Comparison of ENCODE assay signal across 1 cellular context in the genomic region with DNA sequence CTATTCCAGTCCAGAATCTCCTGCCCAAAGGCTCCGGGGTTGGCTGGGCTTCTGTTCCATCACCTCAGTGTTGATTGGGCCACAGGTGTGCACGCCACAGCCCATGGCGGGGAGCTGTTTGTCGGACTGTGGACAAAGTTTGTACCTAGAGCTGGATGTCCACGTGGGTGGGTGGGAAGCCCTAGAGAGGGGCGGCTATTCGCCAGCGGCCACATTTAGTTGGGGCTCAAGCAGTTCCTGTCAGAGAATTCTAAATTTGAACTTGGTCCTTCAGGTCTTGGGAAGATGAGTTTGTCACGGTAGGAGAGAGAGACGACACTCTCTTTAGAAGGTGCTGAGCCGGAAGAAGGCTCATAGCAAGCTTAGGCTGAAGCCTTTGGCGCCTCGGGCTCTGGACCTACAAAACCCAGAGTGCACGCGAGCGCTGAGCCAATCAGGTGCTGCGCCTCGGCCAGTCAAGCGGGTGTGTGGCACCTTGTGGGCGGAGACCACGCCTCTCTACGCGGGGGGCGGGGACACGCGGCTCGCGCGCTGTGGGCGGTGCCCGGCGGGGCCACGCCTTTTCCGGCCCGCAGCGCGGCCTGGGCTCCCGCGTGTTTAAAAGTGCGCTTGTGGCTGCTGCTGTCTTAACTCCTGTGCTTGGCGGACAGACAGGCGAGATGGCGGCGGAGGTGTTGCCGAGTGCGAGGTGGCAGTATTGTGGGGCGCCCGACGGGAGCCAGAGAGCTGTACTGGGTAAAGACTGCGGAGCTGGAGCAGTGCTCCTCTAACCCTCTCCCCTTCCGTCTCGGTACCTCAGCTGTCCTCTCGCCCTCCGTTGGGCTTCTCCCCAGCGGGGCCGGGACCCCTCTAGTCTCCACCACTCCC.
TF ChIP-seq lines count a peak whose summit lies in the region.

A gene with protein sequence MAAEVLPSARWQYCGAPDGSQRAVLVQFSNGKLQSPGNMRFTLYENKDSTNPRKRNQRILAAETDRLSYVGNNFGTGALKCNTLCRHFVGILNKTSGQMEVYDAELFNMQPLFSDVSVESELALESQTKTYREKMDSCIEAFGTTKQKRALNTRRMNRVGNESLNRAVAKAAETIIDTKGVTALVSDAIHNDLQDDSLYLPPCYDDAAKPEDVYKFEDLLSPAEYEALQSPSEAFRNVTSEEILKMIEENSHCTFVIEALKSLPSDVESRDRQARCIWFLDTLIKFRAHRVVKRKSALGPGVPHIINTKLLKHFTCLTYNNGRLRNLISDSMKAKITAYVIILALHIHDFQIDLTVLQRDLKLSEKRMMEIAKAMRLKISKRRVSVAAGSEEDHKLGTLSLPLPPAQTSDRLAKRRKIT (plus strand): TSS at position 560 of the 867 bp plus-strand sequence. CDS start 100 bp downstream, at position 660.

TF ChIP-seq in WTC11, 78 proteins besides CTCF, POLR2A, EP300 and RAD21 (continued from another document and continues in another):
- TF ChIP-seq, protein P1, sequence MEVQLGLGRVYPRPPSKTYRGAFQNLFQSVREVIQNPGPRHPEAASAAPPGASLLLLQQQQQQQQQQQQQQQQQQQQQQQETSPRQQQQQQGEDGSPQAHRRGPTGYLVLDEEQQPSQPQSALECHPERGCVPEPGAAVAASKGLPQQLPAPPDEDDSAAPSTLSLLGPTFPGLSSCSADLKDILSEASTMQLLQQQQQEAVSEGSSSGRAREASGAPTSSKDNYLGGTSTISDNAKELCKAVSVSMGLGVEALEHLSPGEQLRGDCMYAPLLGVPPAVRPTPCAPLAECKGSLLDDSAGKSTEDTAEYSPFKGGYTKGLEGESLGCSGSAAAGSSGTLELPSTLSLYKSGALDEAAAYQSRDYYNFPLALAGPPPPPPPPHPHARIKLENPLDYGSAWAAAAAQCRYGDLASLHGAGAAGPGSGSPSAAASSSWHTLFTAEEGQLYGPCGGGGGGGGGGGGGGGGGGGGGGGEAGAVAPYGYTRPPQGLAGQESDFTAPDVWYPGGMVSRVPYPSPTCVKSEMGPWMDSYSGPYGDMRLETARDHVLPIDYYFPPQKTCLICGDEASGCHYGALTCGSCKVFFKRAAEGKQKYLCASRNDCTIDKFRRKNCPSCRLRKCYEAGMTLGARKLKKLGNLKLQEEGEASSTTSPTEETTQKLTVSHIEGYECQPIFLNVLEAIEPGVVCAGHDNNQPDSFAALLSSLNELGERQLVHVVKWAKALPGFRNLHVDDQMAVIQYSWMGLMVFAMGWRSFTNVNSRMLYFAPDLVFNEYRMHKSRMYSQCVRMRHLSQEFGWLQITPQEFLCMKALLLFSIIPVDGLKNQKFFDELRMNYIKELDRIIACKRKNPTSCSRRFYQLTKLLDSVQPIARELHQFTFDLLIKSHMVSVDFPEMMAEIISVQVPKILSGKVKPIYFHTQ (CRISPR knock-in tag; IDR thresholded peaks at IDR 0.05), result no peak
- TF ChIP-seq KAT7 (CRISPR knock-in tag; IDR thresholded peaks at IDR 0.05; ENCODE audit: borderline replicate concordance), result no peak
- 0 out of 2 replicates have a peak, but pooled peaks have one; percentile 9 for TF ChIP-seq ZBTB21 (CRISPR knock-in tag; IDR thresholded peaks at IDR 0.05; ENCODE audit: borderline replicate concordance)
- TF ChIP-seq JUN (CRISPR knock-in tag; IDR thresholded peaks at IDR 0.05), result no peak
- TF ChIP-seq, protein P2, sequence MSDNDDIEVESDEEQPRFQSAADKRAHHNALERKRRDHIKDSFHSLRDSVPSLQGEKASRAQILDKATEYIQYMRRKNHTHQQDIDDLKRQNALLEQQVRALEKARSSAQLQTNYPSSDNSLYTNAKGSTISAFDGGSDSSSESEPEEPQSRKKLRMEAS (CRISPR knock-in tag; IDR thresholded peaks at IDR 0.05), result peak; percentile 91
- no peak for TF ChIP-seq ZNF423 (CRISPR knock-in tag; IDR thresholded peaks at IDR 0.05)
- TF ChIP-seq ELF4 (CRISPR knock-in tag; IDR thresholded peaks at IDR 0.05; ENCODE audit: low read depth), result no peak
- TF ChIP-seq, protein P3, sequence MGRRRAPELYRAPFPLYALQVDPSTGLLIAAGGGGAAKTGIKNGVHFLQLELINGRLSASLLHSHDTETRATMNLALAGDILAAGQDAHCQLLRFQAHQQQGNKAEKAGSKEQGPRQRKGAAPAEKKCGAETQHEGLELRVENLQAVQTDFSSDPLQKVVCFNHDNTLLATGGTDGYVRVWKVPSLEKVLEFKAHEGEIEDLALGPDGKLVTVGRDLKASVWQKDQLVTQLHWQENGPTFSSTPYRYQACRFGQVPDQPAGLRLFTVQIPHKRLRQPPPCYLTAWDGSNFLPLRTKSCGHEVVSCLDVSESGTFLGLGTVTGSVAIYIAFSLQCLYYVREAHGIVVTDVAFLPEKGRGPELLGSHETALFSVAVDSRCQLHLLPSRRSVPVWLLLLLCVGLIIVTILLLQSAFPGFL (CRISPR knock-in tag; IDR thresholded peaks at IDR 0.05; ENCODE audit: borderline replicate concordance), result no peak
- no peak for TF ChIP-seq GABPB1 (CRISPR knock-in tag; IDR thresholded peaks at IDR 0.05)
- TF ChIP-seq, protein P4, sequence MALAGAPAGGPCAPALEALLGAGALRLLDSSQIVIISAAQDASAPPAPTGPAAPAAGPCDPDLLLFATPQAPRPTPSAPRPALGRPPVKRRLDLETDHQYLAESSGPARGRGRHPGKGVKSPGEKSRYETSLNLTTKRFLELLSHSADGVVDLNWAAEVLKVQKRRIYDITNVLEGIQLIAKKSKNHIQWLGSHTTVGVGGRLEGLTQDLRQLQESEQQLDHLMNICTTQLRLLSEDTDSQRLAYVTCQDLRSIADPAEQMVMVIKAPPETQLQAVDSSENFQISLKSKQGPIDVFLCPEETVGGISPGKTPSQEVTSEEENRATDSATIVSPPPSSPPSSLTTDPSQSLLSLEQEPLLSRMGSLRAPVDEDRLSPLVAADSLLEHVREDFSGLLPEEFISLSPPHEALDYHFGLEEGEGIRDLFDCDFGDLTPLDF (CRISPR knock-in tag; IDR thresholded peaks at IDR 0.05), result no peak
- peak; percentile 100 for TF ChIP-seq SP1 (CRISPR knock-in tag; conservative IDR thresholded peaks at IDR 0.05)
- no peak for TF ChIP-seq ZNF263 (CRISPR knock-in tag; IDR thresholded peaks at IDR 0.05; ENCODE audit: low read depth)
- TF ChIP-seq ZNF671 (CRISPR knock-in tag; IDR thresholded peaks at IDR 0.05), result no peak
- TF ChIP-seq, protein P5, sequence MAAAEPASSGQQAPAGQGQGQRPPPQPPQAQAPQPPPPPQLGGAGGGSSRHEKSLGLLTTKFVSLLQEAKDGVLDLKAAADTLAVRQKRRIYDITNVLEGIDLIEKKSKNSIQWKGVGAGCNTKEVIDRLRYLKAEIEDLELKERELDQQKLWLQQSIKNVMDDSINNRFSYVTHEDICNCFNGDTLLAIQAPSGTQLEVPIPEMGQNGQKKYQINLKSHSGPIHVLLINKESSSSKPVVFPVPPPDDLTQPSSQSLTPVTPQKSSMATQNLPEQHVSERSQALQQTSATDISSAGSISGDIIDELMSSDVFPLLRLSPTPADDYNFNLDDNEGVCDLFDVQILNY (CRISPR knock-in tag; IDR thresholded peaks at IDR 0.05), result peak; percentile 91
- no peak for TF ChIP-seq RELA (CRISPR knock-in tag; IDR thresholded peaks at IDR 0.05; ENCODE audit: borderline replicate concordance)
- TF ChIP-seq ZNF232 (CRISPR knock-in tag; IDR thresholded peaks at IDR 0.05), result no peak
- TF ChIP-seq, protein P6, sequence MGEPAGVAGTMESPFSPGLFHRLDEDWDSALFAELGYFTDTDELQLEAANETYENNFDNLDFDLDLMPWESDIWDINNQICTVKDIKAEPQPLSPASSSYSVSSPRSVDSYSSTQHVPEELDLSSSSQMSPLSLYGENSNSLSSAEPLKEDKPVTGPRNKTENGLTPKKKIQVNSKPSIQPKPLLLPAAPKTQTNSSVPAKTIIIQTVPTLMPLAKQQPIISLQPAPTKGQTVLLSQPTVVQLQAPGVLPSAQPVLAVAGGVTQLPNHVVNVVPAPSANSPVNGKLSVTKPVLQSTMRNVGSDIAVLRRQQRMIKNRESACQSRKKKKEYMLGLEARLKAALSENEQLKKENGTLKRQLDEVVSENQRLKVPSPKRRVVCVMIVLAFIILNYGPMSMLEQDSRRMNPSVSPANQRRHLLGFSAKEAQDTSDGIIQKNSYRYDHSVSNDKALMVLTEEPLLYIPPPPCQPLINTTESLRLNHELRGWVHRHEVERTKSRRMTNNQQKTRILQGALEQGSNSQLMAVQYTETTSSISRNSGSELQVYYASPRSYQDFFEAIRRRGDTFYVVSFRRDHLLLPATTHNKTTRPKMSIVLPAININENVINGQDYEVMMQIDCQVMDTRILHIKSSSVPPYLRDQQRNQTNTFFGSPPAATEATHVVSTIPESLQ (CRISPR knock-in tag; IDR thresholded peaks at IDR 0.05), result no peak
- TF ChIP-seq, protein P7, sequence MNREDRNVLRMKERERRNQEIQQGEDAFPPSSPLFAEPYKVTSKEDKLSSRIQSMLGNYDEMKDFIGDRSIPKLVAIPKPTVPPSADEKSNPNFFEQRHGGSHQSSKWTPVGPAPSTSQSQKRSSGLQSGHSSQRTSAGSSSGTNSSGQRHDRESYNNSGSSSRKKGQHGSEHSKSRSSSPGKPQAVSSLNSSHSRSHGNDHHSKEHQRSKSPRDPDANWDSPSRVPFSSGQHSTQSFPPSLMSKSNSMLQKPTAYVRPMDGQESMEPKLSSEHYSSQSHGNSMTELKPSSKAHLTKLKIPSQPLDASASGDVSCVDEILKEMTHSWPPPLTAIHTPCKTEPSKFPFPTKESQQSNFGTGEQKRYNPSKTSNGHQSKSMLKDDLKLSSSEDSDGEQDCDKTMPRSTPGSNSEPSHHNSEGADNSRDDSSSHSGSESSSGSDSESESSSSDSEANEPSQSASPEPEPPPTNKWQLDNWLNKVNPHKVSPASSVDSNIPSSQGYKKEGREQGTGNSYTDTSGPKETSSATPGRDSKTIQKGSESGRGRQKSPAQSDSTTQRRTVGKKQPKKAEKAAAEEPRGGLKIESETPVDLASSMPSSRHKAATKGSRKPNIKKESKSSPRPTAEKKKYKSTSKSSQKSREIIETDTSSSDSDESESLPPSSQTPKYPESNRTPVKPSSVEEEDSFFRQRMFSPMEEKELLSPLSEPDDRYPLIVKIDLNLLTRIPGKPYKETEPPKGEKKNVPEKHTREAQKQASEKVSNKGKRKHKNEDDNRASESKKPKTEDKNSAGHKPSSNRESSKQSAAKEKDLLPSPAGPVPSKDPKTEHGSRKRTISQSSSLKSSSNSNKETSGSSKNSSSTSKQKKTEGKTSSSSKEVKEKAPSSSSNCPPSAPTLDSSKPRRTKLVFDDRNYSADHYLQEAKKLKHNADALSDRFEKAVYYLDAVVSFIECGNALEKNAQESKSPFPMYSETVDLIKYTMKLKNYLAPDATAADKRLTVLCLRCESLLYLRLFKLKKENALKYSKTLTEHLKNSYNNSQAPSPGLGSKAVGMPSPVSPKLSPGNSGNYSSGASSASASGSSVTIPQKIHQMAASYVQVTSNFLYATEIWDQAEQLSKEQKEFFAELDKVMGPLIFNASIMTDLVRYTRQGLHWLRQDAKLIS (CRISPR knock-in tag; IDR thresholded peaks at IDR 0.05; ENCODE audit: borderline replicate concordance), result no peak
- TF ChIP-seq, protein P8, sequence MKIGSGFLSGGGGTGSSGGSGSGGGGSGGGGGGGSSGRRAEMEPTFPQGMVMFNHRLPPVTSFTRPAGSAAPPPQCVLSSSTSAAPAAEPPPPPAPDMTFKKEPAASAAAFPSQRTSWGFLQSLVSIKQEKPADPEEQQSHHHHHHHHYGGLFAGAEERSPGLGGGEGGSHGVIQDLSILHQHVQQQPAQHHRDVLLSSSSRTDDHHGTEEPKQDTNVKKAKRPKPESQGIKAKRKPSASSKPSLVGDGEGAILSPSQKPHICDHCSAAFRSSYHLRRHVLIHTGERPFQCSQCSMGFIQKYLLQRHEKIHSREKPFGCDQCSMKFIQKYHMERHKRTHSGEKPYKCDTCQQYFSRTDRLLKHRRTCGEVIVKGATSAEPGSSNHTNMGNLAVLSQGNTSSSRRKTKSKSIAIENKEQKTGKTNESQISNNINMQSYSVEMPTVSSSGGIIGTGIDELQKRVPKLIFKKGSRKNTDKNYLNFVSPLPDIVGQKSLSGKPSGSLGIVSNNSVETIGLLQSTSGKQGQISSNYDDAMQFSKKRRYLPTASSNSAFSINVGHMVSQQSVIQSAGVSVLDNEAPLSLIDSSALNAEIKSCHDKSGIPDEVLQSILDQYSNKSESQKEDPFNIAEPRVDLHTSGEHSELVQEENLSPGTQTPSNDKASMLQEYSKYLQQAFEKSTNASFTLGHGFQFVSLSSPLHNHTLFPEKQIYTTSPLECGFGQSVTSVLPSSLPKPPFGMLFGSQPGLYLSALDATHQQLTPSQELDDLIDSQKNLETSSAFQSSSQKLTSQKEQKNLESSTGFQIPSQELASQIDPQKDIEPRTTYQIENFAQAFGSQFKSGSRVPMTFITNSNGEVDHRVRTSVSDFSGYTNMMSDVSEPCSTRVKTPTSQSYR (CRISPR knock-in tag; IDR thresholded peaks at IDR 0.05), result no peak
- no peak for TF ChIP-seq SMAD4 (CRISPR knock-in tag; IDR thresholded peaks at IDR 0.05)
- TF ChIP-seq, protein P9, sequence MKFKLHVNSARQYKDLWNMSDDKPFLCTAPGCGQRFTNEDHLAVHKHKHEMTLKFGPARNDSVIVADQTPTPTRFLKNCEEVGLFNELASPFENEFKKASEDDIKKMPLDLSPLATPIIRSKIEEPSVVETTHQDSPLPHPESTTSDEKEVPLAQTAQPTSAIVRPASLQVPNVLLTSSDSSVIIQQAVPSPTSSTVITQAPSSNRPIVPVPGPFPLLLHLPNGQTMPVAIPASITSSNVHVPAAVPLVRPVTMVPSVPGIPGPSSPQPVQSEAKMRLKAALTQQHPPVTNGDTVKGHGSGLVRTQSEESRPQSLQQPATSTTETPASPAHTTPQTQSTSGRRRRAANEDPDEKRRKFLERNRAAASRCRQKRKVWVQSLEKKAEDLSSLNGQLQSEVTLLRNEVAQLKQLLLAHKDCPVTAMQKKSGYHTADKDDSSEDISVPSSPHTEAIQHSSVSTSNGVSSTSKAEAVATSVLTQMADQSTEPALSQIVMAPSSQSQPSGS (CRISPR knock-in tag; IDR thresholded peaks at IDR 0.05; ENCODE audit: borderline replicate concordance, low read depth), result no peak
- no peak; the same call in 1 of the 2 replicates for TF ChIP-seq FOXP1 (CRISPR knock-in tag; IDR thresholded peaks at IDR 0.05; ENCODE audit: borderline replicate concordance)
- TF ChIP-seq RORB (CRISPR knock-in tag; IDR thresholded peaks at IDR 0.05), result no peak
- no peak for TF ChIP-seq SMAD3 (CRISPR knock-in tag; IDR thresholded peaks at IDR 0.05; ENCODE audit: borderline replicate concordance)
